Comparison of ENCODE assay signal across 8 cellular contexts in the genomic region with DNA sequence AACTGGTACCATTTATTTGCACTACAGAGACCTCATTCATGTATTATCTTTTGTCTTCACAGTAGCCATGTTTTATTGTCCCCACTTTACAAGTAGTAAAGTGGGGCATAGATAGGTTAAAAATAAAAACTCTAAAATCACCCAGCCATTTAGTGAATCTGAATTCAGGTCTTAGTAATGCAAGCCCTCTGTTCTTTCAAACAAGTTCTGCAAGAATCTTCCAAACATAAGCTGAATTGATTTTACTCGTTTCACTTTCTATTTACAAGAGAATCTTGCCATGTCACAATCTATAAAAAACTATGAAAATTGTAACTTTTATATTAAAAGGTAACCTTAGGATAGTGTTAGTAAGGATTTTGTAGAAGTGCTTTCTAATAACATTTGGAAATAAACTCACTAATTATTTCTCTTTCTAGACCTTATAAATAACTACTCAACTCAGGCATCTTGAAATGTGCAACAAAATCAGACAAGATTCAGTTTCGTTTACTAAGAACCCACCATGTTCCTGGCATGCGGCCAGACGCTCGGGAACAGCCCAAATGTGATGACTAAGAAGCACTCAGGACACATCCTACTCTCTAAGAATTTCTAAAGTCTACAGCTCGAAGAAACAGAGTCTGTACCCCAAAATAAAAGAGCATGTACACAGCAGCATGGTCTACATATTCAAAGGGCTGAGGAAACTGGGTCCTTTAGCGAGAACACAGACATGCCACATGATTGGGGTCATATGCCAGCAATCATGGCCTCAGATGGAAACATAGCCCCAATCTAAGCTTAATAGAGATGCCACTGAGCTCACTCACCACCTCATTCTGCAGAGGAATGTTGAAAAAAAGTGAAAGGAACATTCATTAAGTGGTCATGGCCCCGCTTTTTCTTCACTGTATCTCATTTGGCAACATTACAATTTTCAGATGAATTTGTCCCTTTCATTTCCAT.
DNase-seq lines count a peak whose midpoint lies in the region; ATAC-seq and TF ChIP-seq lines count a peak whose summit lies in the region.

No MANE protein-coding gene starts in this region.

- peak overlapping the region; percentile 41 for H3K4me2 ChIP-seq in Loucy (ENCODE audit: low read depth, low read length, poor library complexity, severe bottlenecking)

- H3K79me2 ChIP-seq in Loucy (ENCODE audit: insufficient read depth, low read length) = no peaks in the 10 kb centered on the region

- H3K27ac Mint-ChIP-seq in glutamatergic neuron (ENCODE audit: unreplicated experiment) = no peak overlapping the region

- peak; percentile 67 for ATAC-seq in GM21737 (IDR thresholded peaks at IDR 0.05; ENCODE audit: unreplicated experiment)

- H3K4me3 ChIP-seq in Loucy (ENCODE audit: low read length, poor library complexity, severe bottlenecking) = peak overlapping the region; percentile 35

- peaks cover 5% of the 10 kb centered on the region for H3K36me3 Mint-ChIP-seq in glutamatergic neuron (ENCODE audit: unreplicated experiment)

- no peaks in the 10 kb centered on the region for H3F3A ChIP-seq in Loucy (ENCODE audit: low read depth)

- no peaks in the 10 kb centered on the region for H3K9me2 ChIP-seq in Loucy (replicated peaks; ENCODE audit: low read depth, low read length)

- H3K4me1 Mint-ChIP-seq in glutamatergic neuron (ENCODE audit: low read depth, unreplicated experiment) = no peaks in the 10 kb centered on the region

- no peak overlapping the region for H3K9ac ChIP-seq in Loucy (ENCODE audit: low read depth, low read length, poor library complexity, severe bottlenecking)

- H2AFZ ChIP-seq in Loucy (ENCODE audit: low read length) = peak overlapping the region; percentile 64; the same call in 1 of the 2 replicates

- H3K4me3 Mint-ChIP-seq in glutamatergic neuron (ENCODE audit: unreplicated experiment) = no peak overlapping the region

- DNase-seq in ELR (ENCODE audit: low read depth) = peak; percentile 32
- peak; percentile 68 for DNase-seq in activated T-cell treated with anti-CD3 and anti-CD28 coated beads for 4 hours
- peak; percentile 3 for DNase-seq in globus pallidus (ENCODE audit: low spot score)
- peak; percentile 70 for DNase-seq in stimulated activated CD8-positive, alpha-beta memory T cell treated with anti-CD3 and anti-CD28 coated beads, Interleukin-15, amount 100 ng/mL, for 1 hour (ENCODE audit: low read depth)
- DNase-seq in DMS153 (lab: John Stamatoyannopoulos, UW) = no peak
- DNase-seq in glutamatergic neuron = no peak

- TF ChIP-seq CTCF in Loucy (conservative IDR thresholded peaks at IDR 0.05; ENCODE audit: low read length) (no peak), glutamatergic neuron (IDR thresholded peaks at IDR 0.05; ENCODE audit: partially characterized antibody, unreplicated experiment) (no peak)

- H3K36me3 ChIP-seq in Loucy (ENCODE audit: insufficient read depth, low read length) = no peaks in the 10 kb centered on the region

- H3K9me3 ChIP-seq in Loucy (ENCODE audit: insufficient read depth, low read depth, low read length) = no peaks in the 10 kb centered on the region

- no peaks in the 10 kb centered on the region for H4K20me1 ChIP-seq in Loucy (ENCODE audit: insufficient read depth, low read length, poor library complexity, severe bottlenecking)

- H3K9me3 Mint-ChIP-seq in glutamatergic neuron (ENCODE audit: unreplicated experiment) = no peaks in the 10 kb centered on the region

- H3K27me3 Mint-ChIP-seq in glutamatergic neuron (ENCODE audit: unreplicated experiment) = no peaks in the 10 kb centered on the region

- H3K4me1 ChIP-seq in Loucy (ENCODE audit: insufficient read depth, low read length, poor library complexity, severe bottlenecking) = no peaks in the 10 kb centered on the region

- no peaks in the 10 kb centered on the region for H3K27me3 ChIP-seq in Loucy (ENCODE audit: insufficient read depth, low read length, poor library complexity, severe bottlenecking)

Comparison
In these comparisons a context has a peak if more than half of its experiments do, and no peak if none do; other contexts are left out.
1. DNase-seq: peak in ELR (single experiment), activated T-cell treated with anti-CD3 and anti-CD28 coated beads for 4 hours (single experiment), globus pallidus (single experiment) and stimulated activated CD8-positive, alpha-beta memory T cell treated with anti-CD3 and anti-CD28 coated beads, Interleukin-15, amount 100 ng/mL, for 1 hour (single experiment); none in DMS153 (single experiment) and glutamatergic neuron (single experiment).